17 cellular contexts compared by ENCODE assay signal in genomic region chr2:7592618-7593140, GRCh38.
"Had no signal": no experiment of that assay in that cellular context is flagged by ENCODE, and none has a peak within 500 bp of the region (broad histone marks: within the 10 kb centered on the region; RNA-seq: fewer than 3 reads in every experiment).

No MANE protein-coding gene starts in this region.

- H3K9me3 ChIP-seq: adrenal gland, breast epithelium, spleen, vagina had no signal

- H3K36me3 ChIP-seq: adrenal gland, breast epithelium, spleen, vagina had no signal

- H3K27me3 ChIP-seq: adrenal gland, breast epithelium, spleen, vagina had no signal

- H3K36me3 Mint-ChIP-seq: natural killer cell had no signal

- H3K4me3 Mint-ChIP-seq: activated naive CD4-positive, alpha-beta T cell treated with anti-CD3 and anti-CD28 coated beads for 36 hours; natural killer cell; T-helper 1 cell treated with Interleukin-12 subunit alpha and Interleukin-12 subunit beta and Interleukin-4 antibody, amounts not matched to agents 30 μg/mL and 1 μg/mL, for 36 hours had no signal

- H3K4me1 ChIP-seq: adrenal gland, breast epithelium, spleen, vagina had no signal

- ATAC-seq: left cardiac atrium, natural killer cell had no signal

- H3K9me3 Mint-ChIP-seq: activated naive CD4-positive, alpha-beta T cell treated with anti-CD3 and anti-CD28 coated beads for 36 hours; natural killer cell had no signal

- H3K27ac ChIP-seq: adrenal gland, breast epithelium, coronary artery, spleen, vagina had no signal

- H3K4me3 ChIP-seq: adrenal gland, breast epithelium, coronary artery, spleen, vagina had no signal

- DNase-seq: activated CD4-positive, alpha-beta T cell treated with anti-CD3 and anti-CD28 coated beads, Interleukin-2, amount 50 U/mL, for 1 hour; activated naive CD4-positive, alpha-beta T cell treated with anti-CD3 and anti-CD28 coated beads for 36 hours; adrenal gland; foreskin melanocyte; glutamatergic neuron; hippocampal formation; left cardiac atrium; mesendoderm; natural killer cell; nucleus accumbens; spleen; stimulated activated CD8-positive, alpha-beta memory T cell treated with anti-CD3 and anti-CD28 coated beads, Interleukin-4, amount 100 ng/mL, for 48 hours; stimulated activated naive CD4-positive, alpha-beta T cell treated with Interleukin-2 at 50 U/mL for 16 hours had no signal

- H3K27ac Mint-ChIP-seq: activated naive CD4-positive, alpha-beta T cell treated with anti-CD3 and anti-CD28 coated beads for 36 hours; natural killer cell; T-helper 1 cell treated with Interleukin-12 subunit alpha and Interleukin-12 subunit beta and Interleukin-4 antibody, amounts not matched to agents 30 μg/mL and 1 μg/mL, for 36 hours had no signal
